ENCODE assay signal across 8 cellular contexts in the genomic region with DNA sequence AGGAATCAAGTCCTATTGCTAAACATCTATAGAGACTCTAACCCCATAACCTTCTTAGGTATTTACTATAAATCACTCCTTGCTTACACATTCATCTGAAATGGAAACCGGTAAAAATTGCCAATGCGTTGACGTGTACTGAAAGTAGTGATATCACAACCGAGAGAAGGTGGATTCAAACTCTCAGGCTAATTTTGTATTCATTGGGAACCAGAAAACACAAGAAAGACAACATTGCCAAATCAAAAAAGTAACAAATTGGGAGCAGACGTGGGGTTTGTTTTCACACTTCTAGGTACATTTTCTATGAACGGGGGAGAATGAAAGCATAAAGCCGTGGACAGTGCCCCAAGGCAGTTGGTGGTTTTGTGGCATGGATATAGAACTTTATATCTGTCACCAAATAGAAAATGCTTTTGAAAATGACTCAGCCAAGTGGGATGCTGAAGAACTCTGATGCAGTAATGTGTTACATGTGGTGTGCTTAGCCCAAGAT.
DNase-seq lines count a peak whose midpoint lies in the region; ATAC-seq and TF ChIP-seq lines count a peak whose summit lies in the region.

No MANE protein-coding gene starts in this region.

- intact Hi-C loops in mucosa of descending colon (cut with DNase I, micrococcal nuclease) (no loop called here), spleen (cut with DNase I; ENCODE audit: low total_unique reads) (no loop called here)

- H3K27me3 ChIP-seq in smooth muscle cell (ENCODE audit: low read depth): no peaks in the 10 kb centered on the region
- H3K27me3 ChIP-seq in spleen (replicated peaks in 1 of 7): no peaks in the 10 kb centered on the region

- no peaks in the 10 kb centered on the region for H3K9me3 ChIP-seq in smooth muscle cell (replicated peaks; ENCODE audit: low read depth)
- H3K9me3 ChIP-seq in mucosa of descending colon: no peaks in the 10 kb centered on the region
- no peaks in the 10 kb centered on the region for H3K9me3 ChIP-seq in spleen

- H3K36me3 ChIP-seq in smooth muscle cell (ENCODE audit: low read depth): no peaks in the 10 kb centered on the region
- no peaks in the 10 kb centered on the region for H3K36me3 ChIP-seq in mucosa of descending colon (ENCODE audit: low read depth)
- H3K36me3 ChIP-seq in spleen: no peaks in the 10 kb centered on the region

- ATAC-seq in GM18517 (IDR thresholded peaks at IDR 0.05; ENCODE audit: unreplicated experiment) (peak; percentile 55), HG02938 (IDR thresholded peaks at IDR 0.05; ENCODE audit: unreplicated experiment) (peak; percentile 62), mucosa of descending colon (no peak), GM21515 (IDR thresholded peaks at IDR 0.05; ENCODE audit: unreplicated experiment) (no peak)
- peak; percentile 83 to 93 for ATAC-seq in activated naive CD4-positive, alpha-beta T cell treated with anti-CD3 and anti-CD28 coated beads, Interleukin-2, amount 50 U/mL, for 72 hours

- no peaks in the 10 kb centered on the region for H3K36me3 Mint-ChIP-seq in activated naive CD4-positive, alpha-beta T cell treated with anti-CD3 and anti-CD28 coated beads, Interleukin-2, amount 50 U/mL, for 72 hours

- 67% methylated on average over 7 of the region's 7 CpGs for WGBS in smooth muscle cell (ENCODE audit: low lambda C conversion rate)
- WGBS in spleen, 5 donors: 58 to 65% (median 64%) methylated on average over 7 of the region's 7 CpGs

- H3K27ac Mint-ChIP-seq in activated naive CD4-positive, alpha-beta T cell treated with anti-CD3 and anti-CD28 coated beads, Interleukin-2, amount 50 U/mL, for 72 hours: peak overlapping the region; percentile 18 to 79

- H3K4me2 ChIP-seq in smooth muscle cell: peak overlapping the region; percentile 68

- no peaks in the 10 kb centered on the region for H4K20me1 ChIP-seq in smooth muscle cell (ENCODE audit: low read depth)

- peak in 1 of 2 donors; percentile 42 for DNase-seq in activated naive CD4-positive, alpha-beta T cell treated with anti-CD3 and anti-CD28 coated beads, Interleukin-2, amount 50 U/mL, for 72 hours (ENCODE audit: low spot score in 2 of 2)
- no peak for DNase-seq in smooth muscle cell (lab: John Stamatoyannopoulos, UW; ENCODE audit: unreplicated experiment)
- DNase-seq in mucosa of descending colon: no peak
- DNase-seq in NCI-H2029 treated with DMSO at 0.1 percent for 48 hours (lab: John Stamatoyannopoulos, UW): no peak
- no peak for DNase-seq in spleen

- TF ChIP-seq POLR2A in spleen (IDR thresholded peaks at IDR 0.05): no peak

- H3K4me1 ChIP-seq in smooth muscle cell (ENCODE audit: low read depth) (no peaks in the 10 kb centered on the region), mucosa of descending colon (ENCODE audit: low read depth) (no peaks in the 10 kb centered on the region), spleen (peaks cover 10 to 29% (median 20%) of the 10 kb centered on the region in 6 donors)

- TF ChIP-seq CTCF in smooth muscle cell (IDR thresholded peaks at IDR 0.05; ENCODE audit: borderline replicate concordance, insufficient read depth, poor library complexity, severe bottlenecking) (no peak), mucosa of descending colon (IDR thresholded peaks at IDR 0.05) (no peak), spleen (IDR thresholded peaks at IDR 0.05 in 8 of 11, conservative IDR thresholded peaks at IDR 0.05 in 3 of 11) (no peak)

- peak overlapping the region; percentile 12 for H3K9ac ChIP-seq in smooth muscle cell (ENCODE audit: low read depth)

- H3K4me3 ChIP-seq in smooth muscle cell (no peak overlapping the region), mucosa of descending colon (no peak overlapping the region), spleen (no peak overlapping the region)

- H2AFZ ChIP-seq in smooth muscle cell (ENCODE audit: low read depth): no peak overlapping the region

- no peaks in the 10 kb centered on the region for H3K9me3 Mint-ChIP-seq in activated naive CD4-positive, alpha-beta T cell treated with anti-CD3 and anti-CD28 coated beads, Interleukin-2, amount 50 U/mL, for 72 hours

- no peaks in the 10 kb centered on the region for H3F3A ChIP-seq in smooth muscle cell (ENCODE audit: low read depth)

- no peaks in the 10 kb centered on the region for H3K79me2 ChIP-seq in smooth muscle cell (ENCODE audit: low read depth)

- H3K27ac ChIP-seq in smooth muscle cell (ENCODE audit: low read depth): peak overlapping the region; percentile 44
- H3K27ac ChIP-seq in spleen: peak overlapping the region in 2 of 8 donors; percentile 0 to 55

Comparison
In these comparisons a context has a peak if more than half of its experiments do, and no peak if none do; other contexts are left out.
1. ATAC-seq: peak in GM18517 (single experiment), HG02938 (single experiment) and activated naive CD4-positive, alpha-beta T cell treated with anti-CD3 and anti-CD28 coated beads, Interleukin-2, amount 50 U/mL, for 72 hours (2 of 2); none in mucosa of descending colon (single experiment) and GM21515 (single experiment).